1 cellular context compared by ENCODE assay signal in the genomic region with DNA sequence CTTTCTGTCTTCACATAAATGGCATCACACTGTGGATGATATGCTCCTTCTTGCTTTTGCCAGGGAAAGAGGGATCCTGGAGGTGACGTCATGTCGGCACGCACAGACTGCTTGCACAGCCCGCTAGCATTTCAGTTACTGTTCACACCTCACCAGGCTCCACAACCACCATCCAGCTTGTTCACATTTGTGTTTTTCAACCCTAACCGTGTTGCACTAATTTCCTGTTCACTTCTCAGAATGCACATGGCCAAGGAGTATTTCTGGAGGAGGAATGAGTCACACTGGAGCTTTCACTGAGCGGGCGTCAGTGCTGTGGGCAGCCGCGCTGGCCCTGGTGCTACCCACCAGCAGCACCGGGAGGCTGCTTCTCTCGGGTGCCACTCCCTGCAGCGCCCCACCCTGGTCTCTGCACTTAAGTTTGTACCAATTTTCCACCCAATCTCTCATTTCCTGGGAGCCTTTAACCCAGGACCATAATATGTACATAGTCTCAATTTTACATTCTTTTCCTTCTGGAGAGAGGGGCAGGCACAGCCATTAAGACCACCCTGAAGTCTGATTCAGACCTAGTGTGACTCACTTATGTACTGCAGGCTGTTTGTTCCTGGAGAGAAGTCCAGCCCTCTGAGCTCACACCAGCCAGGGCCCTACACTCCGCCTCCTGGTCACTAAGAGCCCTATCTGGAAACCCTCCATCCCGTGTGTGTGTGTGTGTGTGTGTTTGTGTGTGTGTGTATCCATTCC.
A peak's percentile ranks its signal among the peaks of the same experiment; 100 is the strongest.
TF ChIP-seq lines count a peak whose summit lies in the region.

No MANE protein-coding gene starts in this region.

TF ChIP-seq in SK-N-SH, 30 proteins besides CTCF, POLR2A, EP300 and RAD21 (continued from another document):
- TF ChIP-seq, protein P1, sequence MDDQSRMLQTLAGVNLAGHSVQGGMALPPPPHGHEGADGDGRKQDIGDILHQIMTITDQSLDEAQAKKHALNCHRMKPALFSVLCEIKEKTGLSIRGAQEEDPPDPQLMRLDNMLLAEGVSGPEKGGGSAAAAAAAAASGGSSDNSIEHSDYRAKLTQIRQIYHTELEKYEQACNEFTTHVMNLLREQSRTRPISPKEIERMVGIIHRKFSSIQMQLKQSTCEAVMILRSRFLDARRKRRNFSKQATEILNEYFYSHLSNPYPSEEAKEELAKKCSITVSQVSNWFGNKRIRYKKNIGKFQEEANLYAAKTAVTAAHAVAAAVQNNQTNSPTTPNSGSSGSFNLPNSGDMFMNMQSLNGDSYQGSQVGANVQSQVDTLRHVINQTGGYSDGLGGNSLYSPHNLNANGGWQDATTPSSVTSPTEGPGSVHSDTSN (IDR thresholded peaks at IDR 0.05) = no peak; the same call in 1 of the 2 replicates
- TF ChIP-seq, protein P2, sequence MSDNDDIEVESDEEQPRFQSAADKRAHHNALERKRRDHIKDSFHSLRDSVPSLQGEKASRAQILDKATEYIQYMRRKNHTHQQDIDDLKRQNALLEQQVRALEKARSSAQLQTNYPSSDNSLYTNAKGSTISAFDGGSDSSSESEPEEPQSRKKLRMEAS (IDR thresholded peaks at IDR 0.05; ENCODE audit: low read depth) = peak; percentile 70; the same call in 1 of the 2 replicates
- TF ChIP-seq NFIC (IDR thresholded peaks at IDR 0.05; ENCODE audit: borderline replicate concordance) (peak; percentile 38), TAF1 (IDR thresholded peaks at IDR 0.05; ENCODE audit: borderline replicate concordance, low read depth, low read length) (0 out of 2 replicates have a peak, but pooled peaks have one; percentile 14), SIN3A (IDR thresholded peaks at IDR 0.05; ENCODE audit: borderline replicate concordance, low read depth, low read length) (no peak), FOSL2 (IDR thresholded peaks at IDR 0.05; ENCODE audit: borderline replicate concordance, low read depth) (peak; percentile 65; the same call in 1 of the 2 replicates), JUND (IDR thresholded peaks at IDR 0.05) (peak; percentile 60), POLR2AphosphoS5 (IDR thresholded peaks at IDR 0.05; ENCODE audit: low read depth, low read length) (no peak), YY1 (IDR thresholded peaks at IDR 0.05; ENCODE audit: low read depth) (0 out of 2 replicates have a peak, but pooled peaks have one; percentile 16), ELF1 (IDR thresholded peaks at IDR 0.05) (no peak)
- TF ChIP-seq, protein P3, sequence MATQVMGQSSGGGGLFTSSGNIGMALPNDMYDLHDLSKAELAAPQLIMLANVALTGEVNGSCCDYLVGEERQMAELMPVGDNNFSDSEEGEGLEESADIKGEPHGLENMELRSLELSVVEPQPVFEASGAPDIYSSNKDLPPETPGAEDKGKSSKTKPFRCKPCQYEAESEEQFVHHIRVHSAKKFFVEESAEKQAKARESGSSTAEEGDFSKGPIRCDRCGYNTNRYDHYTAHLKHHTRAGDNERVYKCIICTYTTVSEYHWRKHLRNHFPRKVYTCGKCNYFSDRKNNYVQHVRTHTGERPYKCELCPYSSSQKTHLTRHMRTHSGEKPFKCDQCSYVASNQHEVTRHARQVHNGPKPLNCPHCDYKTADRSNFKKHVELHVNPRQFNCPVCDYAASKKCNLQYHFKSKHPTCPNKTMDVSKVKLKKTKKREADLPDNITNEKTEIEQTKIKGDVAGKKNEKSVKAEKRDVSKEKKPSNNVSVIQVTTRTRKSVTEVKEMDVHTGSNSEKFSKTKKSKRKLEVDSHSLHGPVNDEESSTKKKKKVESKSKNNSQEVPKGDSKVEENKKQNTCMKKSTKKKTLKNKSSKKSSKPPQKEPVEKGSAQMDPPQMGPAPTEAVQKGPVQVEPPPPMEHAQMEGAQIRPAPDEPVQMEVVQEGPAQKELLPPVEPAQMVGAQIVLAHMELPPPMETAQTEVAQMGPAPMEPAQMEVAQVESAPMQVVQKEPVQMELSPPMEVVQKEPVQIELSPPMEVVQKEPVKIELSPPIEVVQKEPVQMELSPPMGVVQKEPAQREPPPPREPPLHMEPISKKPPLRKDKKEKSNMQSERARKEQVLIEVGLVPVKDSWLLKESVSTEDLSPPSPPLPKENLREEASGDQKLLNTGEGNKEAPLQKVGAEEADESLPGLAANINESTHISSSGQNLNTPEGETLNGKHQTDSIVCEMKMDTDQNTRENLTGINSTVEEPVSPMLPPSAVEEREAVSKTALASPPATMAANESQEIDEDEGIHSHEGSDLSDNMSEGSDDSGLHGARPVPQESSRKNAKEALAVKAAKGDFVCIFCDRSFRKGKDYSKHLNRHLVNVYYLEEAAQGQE (IDR thresholded peaks at IDR 0.05; ENCODE audit: low read depth, low read length) = peak; percentile 85
